In genomic region chr1:15408890-15409399, GRCh38 we compare ENCODE assay signal across 8 cellular contexts. TPM values are rescaled to one million over a fixed set of nuclear protein-coding genes. Genes with fewer than 3 reads are reported as not detected.
DNase-seq lines count a peak whose midpoint lies in the region; ATAC-seq and TF ChIP-seq lines count a peak whose summit lies in the region.

No MANE protein-coding gene starts in this region.

- H3K4me3 Mint-ChIP-seq in CD4-positive, CD25-positive, alpha-beta regulatory T cell = peak overlapping the region; percentile 51 to 92 (median 78)
- H3K4me3 Mint-ChIP-seq in neural crest cell = peak overlapping the region; percentile 89

- no peaks in the 10 kb centered on the region for H3K9me3 Mint-ChIP-seq in CD4-positive, CD25-positive, alpha-beta regulatory T cell
- H3K9me3 Mint-ChIP-seq in neural crest cell = no peaks in the 10 kb centered on the region

- no peaks in the 10 kb centered on the region for H3K36me3 Mint-ChIP-seq in CD4-positive, CD25-positive, alpha-beta regulatory T cell
- H3K36me3 Mint-ChIP-seq in neural crest cell (ENCODE audit: low read depth) = no peaks in the 10 kb centered on the region

- peaks cover 37% of the 10 kb centered on the region for H3K4me1 ChIP-seq in CD4-positive, CD25-positive, alpha-beta regulatory T cell (ENCODE audit: control insufficient read depth, insufficient read depth, low read length, poor library complexity, severe bottlenecking)

- intact Hi-C loops in dorsolateral prefrontal cortex (cut with DNase I) = loop anchor here in 1 of 2 donors (10.0 kb wide), 1 partner anchor 116 kb away; the partner anchor contains the start of genes CASP9 and DNAJC16

- H3K4me3 ChIP-seq in CD4-positive, CD25-positive, alpha-beta regulatory T cell (ENCODE audit: low read depth, low read length) = peak overlapping the region; percentile 37
- peak overlapping the region; percentile 53 for H3K4me3 ChIP-seq in NB4 (ENCODE audit: low read depth, low read length)
- H3K4me3 ChIP-seq in dorsolateral prefrontal cortex = peak overlapping the region; percentile 49 to 91 (median 78)

- H3K27me3 ChIP-seq in CD4-positive, CD25-positive, alpha-beta regulatory T cell (ENCODE audit: control insufficient read depth, insufficient read depth, low read length) = no peaks in the 10 kb centered on the region
- no peaks in the 10 kb centered on the region for H3K27me3 ChIP-seq in dorsolateral prefrontal cortex

- peaks cover 0 to 40% (median 18%) of the 10 kb centered on the region in 4 donors for H3K4me1 Mint-ChIP-seq in CD4-positive, CD25-positive, alpha-beta regulatory T cell
- peaks cover 21% of the 10 kb centered on the region for H3K4me1 Mint-ChIP-seq in neural crest cell

- no peak for TF ChIP-seq POLR2A in NB4 (IDR thresholded peaks at IDR 0.05; ENCODE audit: extremely low read depth, insufficient read length)

- TF ChIP-seq CTCF in NB4 (IDR thresholded peaks at IDR 0.05; ENCODE audit: low read depth, low read length) (no peak), dorsolateral prefrontal cortex (IDR thresholded peaks at IDR 0.05 in 54 of 56, conservative IDR thresholded peaks at IDR 0.05 in 2 of 56; ENCODE audit: low read depth in 1 of 56, partially characterized antibody in 56 of 56) (no peak), neural crest cell (conservative IDR thresholded peaks at IDR 0.05) (no peak)

- peaks cover 23% of the 10 kb centered on the region for H3K27me3 Mint-ChIP-seq in CD4-positive, CD25-positive, alpha-beta regulatory T cell
- H3K27me3 Mint-ChIP-seq in neural crest cell (ENCODE audit: low read depth) = peaks cover 13% of the 10 kb centered on the region

- H3K9me3 ChIP-seq in CD4-positive, CD25-positive, alpha-beta regulatory T cell (ENCODE audit: control insufficient read depth in 2 of 2, low read length in 2 of 2) = no peaks in the 10 kb centered on the region

- H3K27ac ChIP-seq in CD4-positive, CD25-positive, alpha-beta regulatory T cell (ENCODE audit: insufficient read depth, low read length, poor library complexity, severe bottlenecking) = peak overlapping the region; percentile 77
- peak overlapping the region in 53 of 59 donors; percentile 10 to 91 (median 75) for H3K27ac ChIP-seq in dorsolateral prefrontal cortex

- DNase-seq in CD4-positive, CD25-positive, alpha-beta regulatory T cell = no peak
- DNase-seq in NB4 (ENCODE audit: low read depth) = peak; percentile 36
- DNase-seq in dorsolateral prefrontal cortex = no peak
- DNase-seq in neural crest cell (ENCODE audit: low read depth, low spot score) = no peak
- DNase-seq in NCI-H2081 (lab: John Stamatoyannopoulos, UW) = no peak
- no peak for DNase-seq in superior temporal gyrus (ENCODE audit: extremely low spot score)
- DNase-seq in NCI-H2196 (lab: John Stamatoyannopoulos, UW; ENCODE audit: unreplicated experiment) = no peak

- H3K36me3 ChIP-seq in CD4-positive, CD25-positive, alpha-beta regulatory T cell (ENCODE audit: control insufficient read depth, insufficient read depth, low read length) = peaks cover 7% of the 10 kb centered on the region

- peak overlapping the region; percentile 48 to 97 (median 95) for H3K27ac Mint-ChIP-seq in CD4-positive, CD25-positive, alpha-beta regulatory T cell
- peak overlapping the region; percentile 94 for H3K27ac Mint-ChIP-seq in neural crest cell (ENCODE audit: unreplicated experiment)

- no peak for ATAC-seq in CD4-positive, CD25-positive, alpha-beta regulatory T cell (ENCODE audit: low read depth in 2 of 2)
- no peak for ATAC-seq in HG03175 (IDR thresholded peaks at IDR 0.05; ENCODE audit: unreplicated experiment)

RNA-seq across cellular contexts. Expression of gene EFHD2, which starts 0.7 kb away (rescaled TPM):
- total RNA-seq in CD4-positive, CD25-positive, alpha-beta regulatory T cell = 93.6 TPM
- polyA plus RNA-seq in CD4-positive, CD25-positive, alpha-beta regulatory T cell = 10 to 100 TPM; 45.3 to 77.4 (median 61.3) TPM
- total RNA-seq in dorsolateral prefrontal cortex (100 to 1,000 TPM in 72 of 120 experiments, 10 to 100 TPM in 48; 54.8 to 180 (median 104) TPM), neural crest cell (22.4 and 23.0 TPM in 2 replicates)

RNA-seq across cellular contexts. Expression of gene CTRC, which starts 29.3 kb away (rescaled TPM):
- total RNA-seq in CD4-positive, CD25-positive, alpha-beta regulatory T cell = 1.4 TPM
- not detected for polyA plus RNA-seq in CD4-positive, CD25-positive, alpha-beta regulatory T cell
- 1 to 10 TPM in 25 of 120 experiments, under 1 TPM in 39, not detected in 56; 0.13 to 3.3 (median 0.86) TPM for total RNA-seq in dorsolateral prefrontal cortex
- 0.40 TPM in 1 of 2 replicates, not detected in the other for total RNA-seq in neural crest cell

RNA-seq across cellular contexts. Expression of gene CELA2A, which starts 47.6 kb away (rescaled TPM):
- total RNA-seq in CD4-positive, CD25-positive, alpha-beta regulatory T cell = not detected
- not detected for polyA plus RNA-seq in CD4-positive, CD25-positive, alpha-beta regulatory T cell
- total RNA-seq in dorsolateral prefrontal cortex (not detected), neural crest cell (not detected in 2 replicates)
